In the genomic region with DNA sequence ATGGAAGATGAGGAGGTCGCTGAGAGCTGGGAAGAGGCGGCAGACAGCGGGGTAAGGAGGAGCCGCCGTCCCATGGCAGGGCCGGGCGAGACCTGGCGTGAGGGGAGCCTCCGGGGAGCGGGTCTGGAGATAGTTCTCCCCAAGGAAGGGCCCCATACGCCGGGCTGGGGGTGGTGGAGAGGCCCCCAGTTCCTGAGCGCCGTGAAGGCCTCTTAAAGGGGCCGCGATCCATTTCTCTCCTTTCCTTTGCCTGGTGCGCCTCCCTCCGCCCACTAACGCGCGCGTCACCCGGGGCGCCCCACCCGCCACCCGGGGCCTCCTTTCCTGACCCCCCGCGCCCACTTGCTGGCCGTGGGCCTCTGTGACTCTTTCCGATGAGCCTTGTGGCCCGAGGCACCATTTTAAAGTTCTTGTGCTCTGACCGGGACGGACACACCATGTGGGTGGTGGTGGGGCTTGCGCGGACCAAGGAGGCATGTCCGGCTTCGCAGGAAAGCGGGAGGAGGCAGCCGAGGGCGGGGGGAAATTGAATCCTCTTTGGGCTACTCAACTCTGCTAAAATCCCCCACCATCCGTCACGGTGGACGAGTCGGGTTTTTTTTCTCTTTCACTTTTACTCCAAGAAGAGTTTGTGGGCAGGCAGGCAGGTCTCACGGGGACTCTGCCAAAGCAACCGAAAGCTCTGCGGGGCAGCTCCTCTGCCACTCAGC, we compare ENCODE assay signal across 8 cellular contexts. TPM values are rescaled to one million over a fixed set of nuclear protein-coding genes. Genes with fewer than 3 reads are reported as not detected.
DNase-seq lines count a peak whose midpoint lies in the region; TF ChIP-seq lines count a peak whose summit lies in the region.

No MANE protein-coding gene starts in this region.

- H3K4me3 ChIP-seq in hepatocyte = peak overlapping the region; percentile 69
- H3K4me3 ChIP-seq in retinal pigment epithelial cell (ENCODE audit: low read length) = peak overlapping the region; percentile 89

- H3K4me1 ChIP-seq in hepatocyte (ENCODE audit: insufficient read depth) = peaks cover 11% of the 10 kb centered on the region

- DNase-seq in GM04503 (ENCODE audit: low read depth) (peak; percentile 67), H4 (ENCODE audit: low spot score) (peak; percentile 66), M059J (ENCODE audit: low read depth) (peak; percentile 86), T follicular helper cell (ENCODE audit: low read depth) (peak; percentile 72), hepatocyte (ENCODE audit: low spot score) (peak; percentile 91), retinal pigment epithelial cell (ENCODE audit: low read depth) (no peak), putamen (ENCODE audit: low spot score) (no peak)

- peaks cover 40% of the 10 kb centered on the region for H4K20me1 ChIP-seq in hepatocyte (ENCODE audit: insufficient read depth, poor library complexity, severe bottlenecking)

- TF ChIP-seq CTCF in hepatocyte (IDR thresholded peaks at IDR 0.05; ENCODE audit: poor library complexity) (no peak), retinal pigment epithelial cell (conservative IDR thresholded peaks at IDR 0.05; ENCODE audit: low read depth, low read length) (no peak)

- H3K27ac ChIP-seq in angular gyrus (ENCODE audit: low read depth, low read length) = peak overlapping the region; percentile 98
- H3K27ac ChIP-seq in hepatocyte = peak overlapping the region; percentile 94

- no peaks in the 10 kb centered on the region for H3K9me2 ChIP-seq in hepatocyte (replicated peaks; ENCODE audit: insufficient read depth)

- no peaks in the 10 kb centered on the region for H3K9me3 ChIP-seq in hepatocyte (ENCODE audit: low read depth)

- H3K4me2 ChIP-seq in hepatocyte = peak overlapping the region; percentile 87

- peaks cover 49% of the 10 kb centered on the region for H3K79me2 ChIP-seq in hepatocyte

- under 1% methylated on average over 22 of the region's 47 CpGs for WGBS in hepatocyte (ENCODE audit: low lambda C conversion rate, missing lambda C conversion rate)

- H3K27me3 ChIP-seq in hepatocyte = no peaks in the 10 kb centered on the region

- H2AFZ ChIP-seq in hepatocyte = peak overlapping the region; percentile 43

- no peaks in the 10 kb centered on the region for H3K36me3 ChIP-seq in hepatocyte (replicated peaks; ENCODE audit: insufficient read depth, low read depth)

RNA-seq across cellular contexts. Expression of a gene that starts 0.4 kb away (rescaled TPM):
- total RNA-seq in H4 (2014; rRNA removed; shearing (Covaris generic)) = 60.1 and 68.0 TPM in 2 replicates
- total RNA-seq in M059J (2014; rRNA removed; shearing (Covaris generic)) = 91.1 and 125 TPM in 2 replicates
- total RNA-seq in hepatocyte = 72.1 and 80.5 TPM in 2 replicates
- 46.8 and 63.0 TPM in 2 replicates for polyA plus RNA-seq in hepatocyte

RNA-seq across cellular contexts. Expression of a gene that starts 15.1 kb away (rescaled TPM):
- 9.6 and 11.4 TPM in 2 replicates for total RNA-seq in H4 (2014; rRNA removed; shearing (Covaris generic))
- 13.8 and 29.2 TPM in 2 replicates for total RNA-seq in M059J (2014; rRNA removed; shearing (Covaris generic))
- total RNA-seq in hepatocyte = 19.5 and 19.9 TPM in 2 replicates
- polyA plus RNA-seq in hepatocyte = 21.1 and 22.1 TPM in 2 replicates

Comparison
In these comparisons a context has a peak if more than half of its experiments do, and no peak if none do; other contexts are left out.
1. DNase-seq: peak in GM04503 (single experiment), H4 (single experiment), M059J (single experiment), T follicular helper cell (single experiment) and hepatocyte (single experiment); none in retinal pigment epithelial cell (single experiment) and putamen (single experiment).